Comparison of ENCODE assay signal across 9 cellular contexts in genomic region chr3:30655187-30655812, GRCh38. TPM values are rescaled to one million over a fixed set of nuclear protein-coding genes. Genes with fewer than 3 reads are reported as not detected.
DNase-seq lines count a peak whose midpoint lies in the region; ATAC-seq, FAIRE-seq and TF ChIP-seq lines count a peak whose summit lies in the region.
"Had no signal": no experiment of that assay in that cellular context is flagged by ENCODE, and none has a peak within 500 bp of the region (broad histone marks: within the 10 kb centered on the region; RNA-seq: fewer than 3 reads in every experiment).

No MANE protein-coding gene starts in this region.

- BruUV-seq in GM12878 (replicated peaks; lab: Mats Ljungman, UMichigan), result no TSS peak

- peak overlapping the region; percentile 45 for H3K4me3 Mint-ChIP-seq in activated CD4-positive, alpha-beta T cell treated with anti-CD3 and anti-CD28 coated beads for 36 hours
- H3K4me3 Mint-ChIP-seq in osteocyte (ENCODE audit: unreplicated experiment) (no peak overlapping the region), type B pancreatic cell (no peak overlapping the region)

- peak overlapping the region; percentile 39 for H3K4me2 ChIP-seq in MM.1S (ENCODE audit: low read depth, low read length)
- H3K4me2 ChIP-seq in GM12878 (ENCODE audit: control insufficient read depth, insufficient read depth), result no peak overlapping the region

- TF ChIP-seq POLR2A in GM12878 (IDR thresholded peaks at IDR 0.05; ENCODE audit: low read depth, low read length), result no peak

- peak in 1 of 2 experiments; percentile 31; a peak in 1 of 4 replicates for TF ChIP-seq EP300 in GM12878 (IDR thresholded peaks at IDR 0.05; ENCODE audit: borderline replicate concordance in 1 of 2, control insufficient read depth in 1 of 2, low read depth in 2 of 2, low read length in 2 of 2)

- H3K79me2 ChIP-seq in MM.1S (ENCODE audit: low read length), result peaks cover 15% of the 10 kb centered on the region
- no peaks in the 10 kb centered on the region for H3K79me2 ChIP-seq in GM12878 (ENCODE audit: control insufficient read depth, insufficient read depth, low read length)
- H3K79me2 ChIP-seq: parathyroid adenoma had no signal

- H3K27ac Mint-ChIP-seq in activated CD4-positive, alpha-beta T cell treated with anti-CD3 and anti-CD28 coated beads for 36 hours, result peak overlapping the region; percentile 95
- H3K27ac Mint-ChIP-seq in osteocyte (ENCODE audit: unreplicated experiment) (peak overlapping the region; percentile 40), type B pancreatic cell (no peak overlapping the region)

- no peak for FAIRE-seq in GM12878 (lab: Jason Lieb, UNC)

- POLR2A ChIA-PET in activated CD4-positive, alpha-beta T cell treated with anti-CD3 and anti-CD28 coated beads for 36 hours (lab: Charles Lee), result interaction anchor here (0.6 to 2.5 kb wide), 13 partner anchors 9 to 154 kb away, joined by 3 to 13 read pairs (median 5); partner anchors contain the start of gene TGFBR2
- POLR2A ChIA-PET in GM12878 (lab: Charles Lee), result no interaction called here

- H2AFZ ChIP-seq in MM.1S (ENCODE audit: low read length) (no peak overlapping the region), GM12878 (ENCODE audit: control insufficient read depth, low read depth, low read length) (no peak overlapping the region)
- H2AFZ ChIP-seq: parathyroid adenoma had no signal

- peak overlapping the region; percentile 58 for H3K27ac ChIP-seq in MM.1S (ENCODE audit: low read length)
- no peak overlapping the region for H3K27ac ChIP-seq in GM12878 (ENCODE audit: control insufficient read depth, insufficient read depth)
- H3K27ac ChIP-seq: parathyroid adenoma had no signal

- peaks cover 91% of the 10 kb centered on the region for H3K36me3 Mint-ChIP-seq in activated CD4-positive, alpha-beta T cell treated with anti-CD3 and anti-CD28 coated beads for 36 hours (ENCODE audit: low read depth)
- H3K36me3 Mint-ChIP-seq in osteocyte (ENCODE audit: unreplicated experiment) (peaks cover 62% of the 10 kb centered on the region), type B pancreatic cell (peaks cover 60% of the 10 kb centered on the region)

- H3K9me3 ChIP-seq in MM.1S (replicated peaks; ENCODE audit: insufficient read depth, low read length), result no peaks in the 10 kb centered on the region
- no peaks in the 10 kb centered on the region; the same call in 2 of the 3 replicates for H3K9me3 ChIP-seq in GM12878 (replicated peaks; ENCODE audit: control insufficient read depth, insufficient read depth, low read length)

- TF ChIP-seq CTCF in MM.1S (IDR thresholded peaks at IDR 0.05; ENCODE audit: low read length), result no peak
- TF ChIP-seq CTCF in GM12878 (IDR thresholded peaks at IDR 0.05 in 2 of 3, conservative IDR thresholded peaks at IDR 0.05 in 1 of 3; ENCODE audit: control insufficient read depth in 2 of 3, extremely low read depth in 1 of 3, insufficient read depth in 1 of 3, low read depth in 3 of 3, low read length in 3 of 3), result no peak
- no peak for TF ChIP-seq CTCF in osteocyte (IDR thresholded peaks at IDR 0.05)
- TF ChIP-seq CTCF in type B pancreatic cell (conservative IDR thresholded peaks at IDR 0.05), result no peak
- TF ChIP-seq CTCF in GM13977 (IDR thresholded peaks at IDR 0.05; ENCODE audit: extremely low read depth, insufficient read depth, missing control alignments), result no peak

- RAD21 ChIA-PET in GM12878 (lab: Charles Lee; ENCODE audit: unreplicated experiment), result no interaction called here

- no peaks in the 10 kb centered on the region for H3K27me3 ChIP-seq in MM.1S (replicated peaks; ENCODE audit: insufficient read depth, low read length)
- H3K27me3 ChIP-seq in GM12878 (replicated peaks in 1 of 2; ENCODE audit: control insufficient read depth in 2 of 2, insufficient read depth in 2 of 2, low read length in 1 of 2), result 0 out of 4 replicates have a peak, but pooled peaks cover 0 to 1% of the 10 kb centered on the region in 2 experiments

- in situ Hi-C loops in GM12878 (cut with MboI), result no loop called here
- in situ Hi-C loops in GM13977 (cut with MboI; ENCODE audit: low pct_unique_long_range_greater_than_20kb, low sequenced_read_pairs, unreplicated experiment), result no loop called here

- H3K9me3 Mint-ChIP-seq in activated CD4-positive, alpha-beta T cell treated with anti-CD3 and anti-CD28 coated beads for 36 hours (ENCODE audit: low read depth), result peaks cover 2% of the 10 kb centered on the region
- peaks cover 4% of the 10 kb centered on the region for H3K9me3 Mint-ChIP-seq in osteocyte (ENCODE audit: unreplicated experiment)
- H3K9me3 Mint-ChIP-seq in type B pancreatic cell, result no peaks in the 10 kb centered on the region

- peak; percentile 52 for ATAC-seq in activated CD4-positive, alpha-beta T cell treated with anti-CD3 and anti-CD28 coated beads for 36 hours
- peak; percentile 33 for ATAC-seq in GM12878
- no peak for ATAC-seq in GM18870 (IDR thresholded peaks at IDR 0.05; ENCODE audit: unreplicated experiment)

- 36% methylated on average over 5 of the region's 5 CpGs for WGBS in GM12878 (ENCODE audit: insufficient coverage, insufficient replicate concordance, low lambda C conversion rate, missing lambda C conversion rate)

- H4K20me1 ChIP-seq in MM.1S (ENCODE audit: insufficient read depth, low read length), result no peaks in the 10 kb centered on the region
- no peaks in the 10 kb centered on the region for H4K20me1 ChIP-seq in GM12878 (ENCODE audit: control insufficient read depth, insufficient read depth)

- H3F3A ChIP-seq in MM.1S (ENCODE audit: insufficient read depth, low read length), result peaks cover 43% of the 10 kb centered on the region

- SMC1A ChIA-PET in GM12878 (lab: Charles Lee; ENCODE audit: uncharacterized antibody, unreplicated experiment), result no interaction called here

- no peaks in the 10 kb centered on the region for H3K36me3 ChIP-seq in MM.1S (replicated peaks; ENCODE audit: insufficient read depth, low read length)
- H3K36me3 ChIP-seq in GM12878 (ENCODE audit: control insufficient read depth in 2 of 2, insufficient read depth in 2 of 2, low read length in 1 of 2), result no peaks in the 10 kb centered on the region

- H3K9me2 ChIP-seq in MM.1S (replicated peaks; ENCODE audit: insufficient read depth, low read length), result no peaks in the 10 kb centered on the region

- H3K4me3 ChIP-seq in MM.1S (ENCODE audit: low read length), result no peak overlapping the region
- H3K4me3 ChIP-seq in GM12878, result no peak overlapping the region

- peaks cover 100% of the 10 kb centered on the region for H3K4me1 Mint-ChIP-seq in activated CD4-positive, alpha-beta T cell treated with anti-CD3 and anti-CD28 coated beads for 36 hours
- H3K4me1 Mint-ChIP-seq in osteocyte (ENCODE audit: unreplicated experiment) (peaks cover 58% of the 10 kb centered on the region), type B pancreatic cell (ENCODE audit: unreplicated experiment) (peaks cover 22% of the 10 kb centered on the region)

- H3K4me1 ChIP-seq in MM.1S (ENCODE audit: low read length) (peaks cover 66% of the 10 kb centered on the region), GM12878 (ENCODE audit: control insufficient read depth, insufficient read depth, low read length) (peaks cover 23% of the 10 kb centered on the region)
- H3K4me1 ChIP-seq: parathyroid adenoma had no signal

- intact Hi-C loops in activated CD4-positive, alpha-beta T cell treated with anti-CD3 and anti-CD28 coated beads for 36 hours (cut with DNase I, micrococcal nuclease), result loop anchor here (1.0 to 10.0 kb wide), 10 partner anchors 11 to 597 kb away; partner anchors contain the start of gene TGFBR2 (in 1 of the 2)
- intact Hi-C loops in GM12878 (cut with micrococcal nuclease; ENCODE audit: unreplicated experiment), result no loop called here

- no peak overlapping the region for H3K9ac ChIP-seq in MM.1S (ENCODE audit: low read length)
- no peak overlapping the region for H3K9ac ChIP-seq in GM12878 (ENCODE audit: control insufficient read depth, insufficient read depth, low read length)
- H3K9ac ChIP-seq: parathyroid adenoma had no signal

- H3K27me3 Mint-ChIP-seq in activated CD4-positive, alpha-beta T cell treated with anti-CD3 and anti-CD28 coated beads for 36 hours, result no peaks in the 10 kb centered on the region
- H3K27me3 Mint-ChIP-seq in osteocyte (ENCODE audit: unreplicated experiment) (no peaks in the 10 kb centered on the region), type B pancreatic cell (no peaks in the 10 kb centered on the region)

- DNase-seq in activated CD4-positive, alpha-beta T cell treated with anti-CD3 and anti-CD28 coated beads for 36 hours, result peak; percentile 60
- no peak for DNase-seq in activated CD4-positive, alpha-beta T cell treated with anti-CD3 and anti-CD28 coated beads, Interleukin-2, amount 50 U/mL, for 4 hours
- DNase-seq in MM.1S, result peak; percentile 64
- DNase-seq in GM12878 (ENCODE audit: low read depth, low spot score), result peak; percentile 47
- DNase-seq in osteocyte (ENCODE audit: extremely low spot score, unreplicated experiment), result no peak
- DNase-seq in type B pancreatic cell (ENCODE audit: extremely low spot score, unreplicated experiment), result no peak
- DNase-seq in GM13977 (ENCODE audit: low spot score), result no peak

- CTCF ChIA-PET in activated CD4-positive, alpha-beta T cell treated with anti-CD3 and anti-CD28 coated beads for 36 hours (lab: Charles Lee), result interaction anchor here (0.6 to 2.1 kb wide), 12 partner anchors 8 to 1355 kb away, joined by 3 to 11 read pairs (median 4); no protein-coding TSS in a partner anchor
- CTCF ChIA-PET in GM12878 (lab: Yijun Ruan, JAX), result no interaction called here

- TF ChIP-seq RAD21 in GM12878 (IDR thresholded peaks at IDR 0.05; ENCODE audit: insufficient read depth, low read depth, low read length), result no peak

TF ChIP-seq in GM12878, 131 proteins besides CTCF, POLR2A, EP300 and RAD21 (continues in another document):
- TF ChIP-seq STAT3 (IDR thresholded peaks at IDR 0.05; ENCODE audit: low read depth, low read length), result no peak

RNA-seq across cellular contexts. Expression of gene TGFBR2, which starts 48.9 kb away (rescaled TPM):
- total RNA-seq in activated CD4-positive, alpha-beta T cell treated with anti-CD3 and anti-CD28 coated beads for 36 hours, result 10 to 100 TPM; 45.5 to 46.6 TPM
- 0.27 and 0.47 TPM in 2 replicates for total RNA-seq in GM12878 (2013; cell fraction: nucleolus; rRNA removed)
- total RNA-seq in GM12878 (2014; rRNA removed), result 0.16 and 0.17 TPM in 2 replicates
- 0.18 TPM in 2 replicates for total RNA-seq in GM12878 (2014; rRNA removed; fragmentation: Illumina TruSeq; extraction: Trizol)
- total RNA-seq in GM12878 (2021), result 0.48 and 0.62 TPM in 2 replicates
- polyA plus RNA-seq in GM12878 (2011; ENCODE audit: low read depth), result 0.14 TPM
- 0.98 and 1.2 TPM in 2 replicates for polyA plus RNA-seq in GM12878 (2011; rRNA removed)
- polyA plus RNA-seq in GM12878 (2011; cell fraction: cytosol; rRNA removed), result 0.73 and 0.74 TPM in 2 replicates
- polyA plus RNA-seq in GM12878 (2011; cell fraction: nucleus; rRNA removed), result 0.78 and 0.79 TPM in 2 replicates
- 0.20 TPM in 2 replicates for polyA plus RNA-seq in GM12878 (2012)
- 0.13 and 0.19 TPM in 2 replicates for polyA plus RNA-seq in GM12878 (2014; fragmentation: Illumina TruSeq; extraction: Trizol)
- polyA plus RNA-seq in GM12878 (2014; fragmentation: Nextera tagmentation; extraction: Ambion mirVana), result under 1 TPM; 0.02 to 0.03 TPM
- polyA plus RNA-seq in GM12878 (2014; rRNA removed), result 0.08 and 0.26 TPM in 2 replicates
- polyA plus RNA-seq in GM12878 (2016; fragmentation: Nextera tagmentation; extraction: Ambion mirVana), result under 1 TPM in 1 of 2 experiments, not detected in 1; 0.03 TPM
- polyA minus RNA-seq in GM12878 (2011; rRNA and poly(A)+ RNA removed), result 1.4 and 2.2 TPM in 2 replicates
- 0.73 and 0.80 TPM in 2 replicates for polyA minus RNA-seq in GM12878 (2011; cell fraction: cytosol; rRNA and poly(A)+ RNA removed)
- polyA minus RNA-seq in GM12878 (2011; cell fraction: nucleus; rRNA and poly(A)+ RNA removed), result 0.97 and 1.4 TPM in 2 replicates
- total RNA-seq in osteocyte, result 71.5 and 72.1 TPM in 2 replicates
- 21.8 and 26.1 TPM in 2 replicates for total RNA-seq in type B pancreatic cell (ENCODE audit: low replicate concordance)

Comparison
In these comparisons a context has a peak if more than half of its experiments do, and no peak if none do; other contexts are left out.
1. DNase-seq: peak in activated CD4-positive, alpha-beta T cell treated with anti-CD3 and anti-CD28 coated beads for 36 hours (single experiment), MM.1S (single experiment) and GM12878 (single experiment); none in activated CD4-positive, alpha-beta T cell treated with anti-CD3 and anti-CD28 coated beads, Interleukin-2, amount 50 U/mL, for 4 hours (0 of 2), osteocyte (single experiment), type B pancreatic cell (single experiment) and GM13977 (single experiment).
2. RNA of gene TGFBR2, which starts 48.9 kb away (total RNA-seq): 71.5 to 72.1 TPM in osteocyte, 45.5 to 46.6 TPM in activated CD4-positive, alpha-beta T cell treated with anti-CD3 and anti-CD28 coated beads for 36 hours and 21.8 to 26.1 TPM in type B pancreatic cell; 0.16 to 0.62 TPM in GM12878; every median in the first group is over 10 times any median in the second.